ENCODE assay signal across 2 cellular contexts in the genomic region with DNA sequence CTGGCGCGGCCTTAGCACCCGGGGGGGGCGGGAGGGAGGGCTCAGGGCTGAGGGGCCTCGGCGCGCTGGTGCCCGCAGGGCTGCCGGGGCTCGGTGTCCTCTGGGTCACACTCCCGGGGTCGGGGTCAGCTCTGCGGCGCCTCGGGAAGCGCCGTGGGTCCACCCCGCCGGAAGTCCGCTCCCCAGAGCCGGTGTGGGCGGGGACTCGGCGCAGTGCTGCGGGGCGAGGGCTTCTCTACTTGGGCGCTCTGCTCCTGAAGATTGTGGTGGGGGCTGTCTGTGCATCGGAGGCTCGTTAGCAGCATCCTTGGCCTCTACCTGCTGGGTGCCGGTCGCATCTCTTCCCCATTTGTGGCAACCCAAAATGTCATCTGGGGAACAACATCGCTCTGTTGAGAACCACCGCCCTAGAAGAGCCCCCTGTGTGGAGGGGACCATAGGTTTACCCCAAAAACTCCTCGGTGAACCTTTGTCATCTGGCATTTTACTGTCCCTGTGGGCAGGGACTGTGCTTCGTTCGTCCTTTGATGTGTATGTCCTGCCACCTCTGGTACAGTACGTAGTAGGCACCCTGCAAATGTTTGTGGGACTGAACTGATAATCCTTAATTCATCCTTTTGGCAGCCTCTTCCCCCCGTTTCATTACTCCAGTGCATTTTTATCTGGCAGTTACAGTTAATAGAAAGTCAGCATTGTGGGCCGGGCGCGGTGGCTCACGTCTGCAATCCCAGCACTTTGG.
TF ChIP-seq lines count a peak whose summit lies in the region.

No MANE protein-coding gene starts in this region.

TF ChIP-seq in HCT116, 20 proteins besides CTCF, POLR2A, EP300 and RAD21:
- TF ChIP-seq ZFX (IDR thresholded peaks at IDR 0.05) (0 out of 2 replicates have a peak, but pooled peaks have one; percentile 32), JUND (IDR thresholded peaks at IDR 0.05) (no peak)

TF ChIP-seq in H1, 55 proteins besides CTCF, POLR2A, EP300 and RAD21:
- TF ChIP-seq RBBP5 (IDR thresholded peaks at IDR 0.05; ENCODE audit: borderline replicate concordance, low read depth, low read length) (0 out of 2 replicates have a peak, but pooled peaks have one; percentile 27), YY1 (IDR thresholded peaks at IDR 0.05; ENCODE audit: low read depth, low read length) (no peak), POLR2AphosphoS5 (IDR thresholded peaks at IDR 0.05; ENCODE audit: low read depth, low read length) (no peak; the same call in 1 of the 2 replicates), CHD7 (IDR thresholded peaks at IDR 0.05; ENCODE audit: insufficient replicate concordance, low read length) (no peak), ASH2L (IDR thresholded peaks at IDR 0.05; ENCODE audit: low read length) (no peak), GTF2F1 (IDR thresholded peaks at IDR 0.05; ENCODE audit: borderline replicate concordance, low read depth, low read length) (no peak), CTBP2 (IDR thresholded peaks at IDR 0.05; ENCODE audit: borderline replicate concordance, insufficient read depth, insufficient read length, low read length) (no peak), CBX8 (IDR thresholded peaks at IDR 0.05; ENCODE audit: borderline replicate concordance, low read depth, low read length) (no peak), CBX5 (IDR thresholded peaks at IDR 0.05; ENCODE audit: low read depth, low read length) (no peak), KDM4A (IDR thresholded peaks at IDR 0.05; ENCODE audit: low read depth, low read length, severe bottlenecking) (peak; percentile 30), ZNF274 (IDR thresholded peaks at IDR 0.05; ENCODE audit: borderline replicate concordance, extremely low read depth, low read length) (no peak), CEBPB (IDR thresholded peaks at IDR 0.05; ENCODE audit: low read depth, low read length) (no peak)
